ENCODE assay signal across 8 cellular contexts in genomic region chr2:241271641-241272297, GRCh38. TPM values are rescaled to one million over a fixed set of nuclear protein-coding genes. Genes with fewer than 3 reads are reported as not detected.
A peak's percentile ranks its signal among the peaks of the same experiment; 100 is the strongest.
DNase-seq lines count a peak whose midpoint lies in the region; ATAC-seq and TF ChIP-seq lines count a peak whose summit lies in the region.

No MANE protein-coding gene starts in this region.

- no peak for TF ChIP-seq CTCF in SU-DHL-6 (IDR thresholded peaks at IDR 0.05; ENCODE audit: insufficient read depth, low read length, poor library complexity, severe bottlenecking)
- no peak for TF ChIP-seq CTCF in osteocyte (IDR thresholded peaks at IDR 0.05)
- no peak for TF ChIP-seq CTCF in testis (IDR thresholded peaks at IDR 0.05)

- intact Hi-C loops in Right ventricle myocardium superior (cut with DNase I) (no loop called here), testis (cut with DNase I; ENCODE audit: low total_unique reads) (loop anchor here (2.0 kb wide), 1 partner anchor 43 kb away; the partner anchor contains the start of genes HDLBP and SEPTIN2)

- peaks cover 57% of the 10 kb centered on the region for H3K79me2 ChIP-seq in SU-DHL-6 (ENCODE audit: insufficient read depth, low read length)

- H3K4me3 ChIP-seq in SU-DHL-6 (ENCODE audit: insufficient read depth, low read length, poor library complexity, severe bottlenecking), result peak overlapping the region; percentile 67
- peak overlapping the region; percentile 76 to 83 for H3K4me3 ChIP-seq in testis

- H3K9me3 ChIP-seq in SU-DHL-6 (ENCODE audit: insufficient read depth, low read length), result no peaks in the 10 kb centered on the region
- no peaks in the 10 kb centered on the region for H3K9me3 ChIP-seq in testis

- peaks cover 17% of the 10 kb centered on the region for H4K20me1 ChIP-seq in SU-DHL-6 (ENCODE audit: low read depth, low read length)

- peaks cover 40% of the 10 kb centered on the region for H3K4me1 Mint-ChIP-seq in activated naive CD8-positive, alpha-beta T cell treated with anti-CD3 and anti-CD28 coated beads, Interleukin-2, amount 50 U/mL, for 24 hours
- peaks cover 43% of the 10 kb centered on the region for H3K4me1 Mint-ChIP-seq in osteocyte (ENCODE audit: unreplicated experiment)

- H3K27me3 ChIP-seq in SU-DHL-6 (ENCODE audit: low read length), result no peaks in the 10 kb centered on the region
- no peaks in the 10 kb centered on the region for H3K27me3 ChIP-seq in testis

- peak overlapping the region; percentile 62 for H3K4me2 ChIP-seq in SU-DHL-6 (ENCODE audit: low read depth, low read length, poor library complexity, severe bottlenecking)

- TF ChIP-seq POLR2A in testis (IDR thresholded peaks at IDR 0.05), result no peak

- peak overlapping the region; percentile 69 for H3K9ac ChIP-seq in SU-DHL-6 (ENCODE audit: low read length)

- DNase-seq in NCI-H748 (lab: John Stamatoyannopoulos, UW; ENCODE audit: unreplicated experiment) (peak; percentile 37), NCI-H748 treated with DMSO at 0.1 percent for 48 hours (lab: John Stamatoyannopoulos, UW) (no peak), Right ventricle myocardium superior (peak; percentile 91), osteocyte (ENCODE audit: extremely low spot score, unreplicated experiment) (peak; percentile 90), testis (peak; percentile 93)
- DNase-seq in activated naive CD8-positive, alpha-beta T cell treated with anti-CD3 and anti-CD28 coated beads, Interleukin-2, amount 50 U/mL, for 24 hours, result peak; percentile 64

- no peaks in the 10 kb centered on the region for H3K9me2 ChIP-seq in SU-DHL-6 (replicated peaks; ENCODE audit: insufficient read depth, low read length)

- no peaks in the 10 kb centered on the region for H3K27me3 Mint-ChIP-seq in activated naive CD8-positive, alpha-beta T cell treated with anti-CD3 and anti-CD28 coated beads, Interleukin-2, amount 50 U/mL, for 24 hours
- no peaks in the 10 kb centered on the region for H3K27me3 Mint-ChIP-seq in osteocyte (ENCODE audit: unreplicated experiment)

- H3K9me3 Mint-ChIP-seq in activated naive CD8-positive, alpha-beta T cell treated with anti-CD3 and anti-CD28 coated beads, Interleukin-2, amount 50 U/mL, for 24 hours, result peaks cover 15% of the 10 kb centered on the region
- peaks cover 11% of the 10 kb centered on the region for H3K9me3 Mint-ChIP-seq in osteocyte (ENCODE audit: unreplicated experiment)

- H2AFZ ChIP-seq in SU-DHL-6 (ENCODE audit: low read depth, low read length, severe bottlenecking), result no peak overlapping the region

- peaks cover 7% of the 10 kb centered on the region; the same call in 1 of the 2 replicates for H3F3A ChIP-seq in SU-DHL-6 (ENCODE audit: insufficient read depth)

- peaks cover 24% of the 10 kb centered on the region for H3K36me3 Mint-ChIP-seq in activated naive CD8-positive, alpha-beta T cell treated with anti-CD3 and anti-CD28 coated beads, Interleukin-2, amount 50 U/mL, for 24 hours (ENCODE audit: low read depth)
- H3K36me3 Mint-ChIP-seq in osteocyte (ENCODE audit: unreplicated experiment), result peaks cover 21% of the 10 kb centered on the region

- H3K36me3 ChIP-seq in SU-DHL-6 (ENCODE audit: low read length) (0 out of 2 replicates have a peak, but pooled peaks cover 8% of the 10 kb centered on the region), testis (ENCODE audit: low read depth, missing control alignments) (no peaks in the 10 kb centered on the region)

- peak overlapping the region; percentile 77 for H3K27ac Mint-ChIP-seq in activated naive CD8-positive, alpha-beta T cell treated with anti-CD3 and anti-CD28 coated beads, Interleukin-2, amount 50 U/mL, for 24 hours
- peak overlapping the region; percentile 93 for H3K27ac Mint-ChIP-seq in osteocyte (ENCODE audit: unreplicated experiment)

- peaks cover 10% of the 10 kb centered on the region for H3K4me1 ChIP-seq in testis

- WGBS in testis, 2 donors, result 0 to 2% methylated on average over 15 to 34 of the region's 37 CpGs

- ATAC-seq in HG03280 (IDR thresholded peaks at IDR 0.05; ENCODE audit: unreplicated experiment) (peak; percentile 44), Right ventricle myocardium superior (ENCODE audit: poor library complexity) (peak; percentile 92)
- peak; percentile 45 for ATAC-seq in activated naive CD8-positive, alpha-beta T cell treated with anti-CD3 and anti-CD28 coated beads, Interleukin-2, amount 50 U/mL, for 24 hours

- H3K27ac ChIP-seq in SU-DHL-6 (ENCODE audit: low read depth, low read length) (no peak overlapping the region; the same call in 1 of the 2 replicates), testis (peak overlapping the region; percentile 79 to 93)

- peak overlapping the region; percentile 87 for H3K4me3 Mint-ChIP-seq in activated naive CD8-positive, alpha-beta T cell treated with anti-CD3 and anti-CD28 coated beads, Interleukin-2, amount 50 U/mL, for 24 hours
- H3K4me3 Mint-ChIP-seq in osteocyte (ENCODE audit: unreplicated experiment), result peak overlapping the region; percentile 90

RNA-seq across cellular contexts. Expression of gene HDLBP, which starts 43.7 kb away (rescaled TPM):
- total RNA-seq in Right ventricle myocardium superior (373 TPM), osteocyte (839 and 856 TPM in 2 replicates), testis (100 to 1,000 TPM; 648 to 790 TPM)
- 600 TPM for polyA plus RNA-seq in testis (ENCODE audit: insufficient read depth, low read depth, low replicate concordance)

RNA-seq across cellular contexts. Expression of gene SEPTIN2, which starts 44.0 kb away (rescaled TPM):
- total RNA-seq in Right ventricle myocardium superior (139 TPM), osteocyte (547 and 557 TPM in 2 replicates), testis (100 to 1,000 TPM; 310 to 365 TPM)
- 334 TPM for polyA plus RNA-seq in testis (ENCODE audit: insufficient read depth, low read depth, low replicate concordance)
